11 cellular contexts compared by ENCODE assay signal in genomic region chr4:102321260-102321991, GRCh38. TPM values are rescaled to one million over a fixed set of nuclear protein-coding genes. Genes with fewer than 3 reads are reported as not detected.
A peak's percentile ranks its signal among the peaks of the same experiment; 100 is the strongest.
DNase-seq lines count a peak whose midpoint lies in the region; ATAC-seq and TF ChIP-seq lines count a peak whose summit lies in the region.
"Had no signal": no experiment of that assay in that cellular context is flagged by ENCODE, and none has a peak within 500 bp of the region (broad histone marks: within the 10 kb centered on the region; RNA-seq: fewer than 3 reads in every experiment).

No MANE protein-coding gene starts in this region.

- DNase-seq in sigmoid colon (no peak), HuH-7.5 (ENCODE audit: low spot score) (no peak)
- DNase-seq in activated T-cell treated with anti-CD3 and anti-CD28 coated beads, Interleukin-2, amount 50 U/mL, for 24 hours, result no peak
- DNase-seq: NCI-H1092 had no signal

- 86 to 92% methylated on average over 11 of the region's 11 CpGs for WGBS in sigmoid colon, 2 donors

- no peaks in the 10 kb centered on the region for H3K9me3 Mint-ChIP-seq in activated T-cell treated with anti-CD3 and anti-CD28 coated beads, Interleukin-2, amount 50 U/mL, for 24 hours
- H3K9me3 Mint-ChIP-seq: central memory CD8-positive, alpha-beta T cell had no signal

- H3K4me3 Mint-ChIP-seq in activated T-cell treated with anti-CD3 and anti-CD28 coated beads, Interleukin-2, amount 50 U/mL, for 24 hours, result no peak overlapping the region
- H3K4me3 Mint-ChIP-seq: central memory CD8-positive, alpha-beta T cell had no signal

- peaks cover 49% of the 10 kb centered on the region for H3K4me1 Mint-ChIP-seq in activated T-cell treated with anti-CD3 and anti-CD28 coated beads, Interleukin-2, amount 50 U/mL, for 24 hours (ENCODE audit: low read depth)

- peaks cover 0 to 50% (median 17%) of the 10 kb centered on the region in 11 experiments; a peak in 13 of 22 replicates for H3K36me3 ChIP-seq in BLaER1 treated with 17β-estradiol and CSF1 and Interleukin-3, amounts not matched to agents 10 nM and 100 nM
- H3K36me3 ChIP-seq in HUES48 (ENCODE audit: control insufficient read depth, insufficient read depth, low read length) (no peaks in the 10 kb centered on the region), sigmoid colon (no peaks in the 10 kb centered on the region)
- H3K36me3 ChIP-seq: tibial nerve had no signal

- peaks cover 17 to 37% (median 25%) of the 10 kb centered on the region in 10 experiments for H3K4me1 ChIP-seq in BLaER1 treated with 17β-estradiol and CSF1 and Interleukin-3, amounts not matched to agents 10 nM and 100 nM
- H3K4me1 ChIP-seq in HUES48 (ENCODE audit: control insufficient read depth, insufficient read depth, low read length) (peaks cover 51% of the 10 kb centered on the region), sigmoid colon (no peaks in the 10 kb centered on the region)

- TF ChIP-seq EP300 in sigmoid colon (IDR thresholded peaks at IDR 0.05), result no peak

- no peak overlapping the region for H3K27ac Mint-ChIP-seq in activated T-cell treated with anti-CD3 and anti-CD28 coated beads, Interleukin-2, amount 50 U/mL, for 24 hours

- H3K4me2 ChIP-seq in BLaER1 treated with 17β-estradiol and CSF1 and Interleukin-3, amounts not matched to agents 10 nM and 100 nM, result peak overlapping the region; percentile 40 to 70 (median 50)

- 0 out of 22 replicates have a peak, but pooled peaks cover 0 to 4% (median 0%) of the 10 kb centered on the region in 11 experiments for H4K20me1 ChIP-seq in BLaER1 treated with 17β-estradiol and CSF1 and Interleukin-3, amounts not matched to agents 10 nM and 100 nM

- no peak for TF ChIP-seq POLR2A in sigmoid colon (IDR thresholded peaks at IDR 0.05)

- peak; percentile 86 for ATAC-seq in GM19035 (IDR thresholded peaks at IDR 0.05; ENCODE audit: unreplicated experiment)
- peak; percentile 93 for ATAC-seq in HG02678 (IDR thresholded peaks at IDR 0.05; ENCODE audit: unreplicated experiment)
- ATAC-seq in GM19324 (IDR thresholded peaks at IDR 0.05; ENCODE audit: low FRiP score, unreplicated experiment), result no peak

- H3K27me3 Mint-ChIP-seq in activated T-cell treated with anti-CD3 and anti-CD28 coated beads, Interleukin-2, amount 50 U/mL, for 24 hours, result no peaks in the 10 kb centered on the region
- H3K27me3 Mint-ChIP-seq: central memory CD8-positive, alpha-beta T cell had no signal

- 0 out of 22 replicates have a peak overlapping the region, but pooled peaks of 1 of the 11 experiments have one; percentile 13 for H3K27ac ChIP-seq in BLaER1 treated with 17β-estradiol and CSF1 and Interleukin-3, amounts not matched to agents 10 nM and 100 nM
- H3K27ac ChIP-seq in HUES48 (ENCODE audit: low read depth, low read length), result peak overlapping the region; percentile 83
- no peak overlapping the region for H3K27ac ChIP-seq in sigmoid colon
- H3K27ac ChIP-seq: tibial nerve had no signal

- no peaks in the 10 kb centered on the region for H3K27me3 ChIP-seq in BLaER1 treated with 17β-estradiol and CSF1 and Interleukin-3, amounts not matched to agents 10 nM and 100 nM
- H3K27me3 ChIP-seq in HUES48 (ENCODE audit: control insufficient read depth, insufficient read depth, low read length), result no peaks in the 10 kb centered on the region
- H3K27me3 ChIP-seq in sigmoid colon, result no peaks in the 10 kb centered on the region
- H3K27me3 ChIP-seq: tibial nerve had no signal

- peaks cover 37% of the 10 kb centered on the region for H3K36me3 Mint-ChIP-seq in activated T-cell treated with anti-CD3 and anti-CD28 coated beads, Interleukin-2, amount 50 U/mL, for 24 hours (ENCODE audit: low read depth)

- peaks cover 3 to 15% (median 7%) of the 10 kb centered on the region in 11 experiments; a peak in 14 of 22 replicates for H3K9me3 ChIP-seq in BLaER1 treated with 17β-estradiol and CSF1 and Interleukin-3, amounts not matched to agents 10 nM and 100 nM (replicated peaks in 1 of 11)
- H3K9me3 ChIP-seq in HUES48 (ENCODE audit: control insufficient read depth, insufficient read depth, low read length), result no peaks in the 10 kb centered on the region
- H3K9me3 ChIP-seq in sigmoid colon, result no peaks in the 10 kb centered on the region
- H3K9me3 ChIP-seq: tibial nerve had no signal

- intact Hi-C loops in sigmoid colon (cut with DNase I), result no loop called here

- H3K9ac ChIP-seq in BLaER1 treated with 17β-estradiol and CSF1 and Interleukin-3, amounts not matched to agents 10 nM and 100 nM, result no peak overlapping the region; a peak in 1 of 22 replicates
- 0 out of 2 replicates have a peak overlapping the region, but pooled peaks have one; percentile 3 for H3K9ac ChIP-seq in HUES48 (ENCODE audit: low read depth, low read length)

- no peak for TF ChIP-seq CTCF in sigmoid colon (IDR thresholded peaks at IDR 0.05)

- H3K4me3 ChIP-seq in BLaER1 treated with 17β-estradiol and CSF1 and Interleukin-3, amounts not matched to agents 10 nM and 100 nM, result no peak overlapping the region
- H3K4me3 ChIP-seq in HUES48 (ENCODE audit: low read depth, low read length), result 0 out of 2 replicates have a peak overlapping the region, but pooled peaks have one; percentile 9
- H3K4me3 ChIP-seq in sigmoid colon, result no peak overlapping the region
- H3K4me3 ChIP-seq: tibial nerve had no signal

RNA-seq across cellular contexts. Expression of gene SLC39A8, which starts 23.9 kb away (rescaled TPM):
- total RNA-seq in sigmoid colon, result 1 to 10 TPM; 3.2 to 7.7 (median 5.6) TPM
- 10 to 100 TPM; 18.0 to 44.5 (median 18.7) TPM for polyA plus RNA-seq in sigmoid colon
